14 cellular contexts compared by ENCODE assay signal in genomic region chr4:79201976-79202375, GRCh38.
A peak's percentile ranks its signal among the peaks of the same experiment; 100 is the strongest.
DNase-seq lines count a peak whose midpoint lies in the region; ATAC-seq, FAIRE-seq and TF ChIP-seq lines count a peak whose summit lies in the region.
"Had no signal": no experiment of that assay in that cellular context is flagged by ENCODE, and none has a peak within 500 bp of the region (broad histone marks: within the 10 kb centered on the region; RNA-seq: fewer than 3 reads in every experiment).

No MANE protein-coding gene starts in this region.

- H3K36me3 ChIP-seq in GM12878 (ENCODE audit: control insufficient read depth in 2 of 2, insufficient read depth in 2 of 2, low read length in 1 of 2): no peaks in the 10 kb centered on the region
- H3K36me3 ChIP-seq in kidney epithelial cell (ENCODE audit: control insufficient read depth, insufficient read depth, low read length): no peaks in the 10 kb centered on the region
- H3K36me3 ChIP-seq: SJCRH30 had no signal

- ATAC-seq in GM12878: no peak
- ATAC-seq in GM18907 (IDR thresholded peaks at IDR 0.05; ENCODE audit: unreplicated experiment): no peak

- SMC1A ChIA-PET in GM12878 (lab: Charles Lee; ENCODE audit: uncharacterized antibody, unreplicated experiment): interaction anchor here (0.7 to 2.2 kb wide), 4 partner anchors 22 to 155 kb away, joined by 3 to 5 read pairs (median 4); no protein-coding TSS in a partner anchor

- WGBS in GM12878 (ENCODE audit: insufficient coverage, insufficient replicate concordance, low lambda C conversion rate, missing lambda C conversion rate): 0% methylated on average over 2 of the region's 2 CpGs

- no peak overlapping the region for H3K9ac ChIP-seq in GM12878 (ENCODE audit: control insufficient read depth, insufficient read depth, low read length)

- H3K27me3 ChIP-seq in GM12878 (replicated peaks in 1 of 2; ENCODE audit: control insufficient read depth in 2 of 2, insufficient read depth in 2 of 2, low read length in 1 of 2) (no peaks in the 10 kb centered on the region), kidney epithelial cell (ENCODE audit: control insufficient read depth, insufficient read depth, low read length) (no peaks in the 10 kb centered on the region)
- H3K27me3 ChIP-seq: SJCRH30 had no signal

- no peak overlapping the region for H3K27ac ChIP-seq in GM12878 (ENCODE audit: control insufficient read depth, insufficient read depth)
- H3K27ac ChIP-seq: PC-9, SJCRH30 had no signal

- intact Hi-C loops in GM12878 (cut with micrococcal nuclease; ENCODE audit: unreplicated experiment): no loop called here

- H3K4me2 ChIP-seq in GM12878 (ENCODE audit: control insufficient read depth, insufficient read depth): no peak overlapping the region
- H3K4me2 ChIP-seq: PC-9 had no signal

- BruUV-seq in GM12878 (replicated peaks; lab: Mats Ljungman, UMichigan): no TSS peak

- TF ChIP-seq EP300 in GM12878 (IDR thresholded peaks at IDR 0.05; ENCODE audit: borderline replicate concordance in 1 of 2, control insufficient read depth in 1 of 2, low read depth in 2 of 2, low read length in 2 of 2): no peak

- DNase-seq in NCI-H748 (lab: John Stamatoyannopoulos, UW; ENCODE audit: unreplicated experiment): peak; percentile 8
- no peak for DNase-seq in NCI-H748 treated with DMSO at 0.1 percent for 48 hours (lab: John Stamatoyannopoulos, UW)
- DNase-seq in GM12878 (ENCODE audit: low read depth, low spot score): no peak
- peak; percentile 37 for DNase-seq in kidney epithelial cell (ENCODE audit: low read depth)
- DNase-seq in stimulated activated CD4-positive, alpha-beta T cell treated with anti-CD3 and anti-CD28 coated beads, Interleukin-2, amount 100 ng/mL, for 24 hours: no peak
- no peak for DNase-seq in SHP77 (lab: John Stamatoyannopoulos, UW)
- DNase-seq: EL, H7, NCI-H1417 treated with DMSO at 0.1 percent for 48 hours, NCI-H187 treated with DMSO at 0.1 percent for 48 hours, NCI-H510A treated with DMSO at 0.1 percent for 48 hours, PC-9 had no signal

- POLR2A ChIA-PET in GM12878 (lab: Charles Lee): no interaction called here

- no peaks in the 10 kb centered on the region for H3K79me2 ChIP-seq in GM12878 (ENCODE audit: control insufficient read depth, insufficient read depth, low read length)

- no peaks in the 10 kb centered on the region for H4K20me1 ChIP-seq in GM12878 (ENCODE audit: control insufficient read depth, insufficient read depth)

- CTCF ChIA-PET in GM12878 (lab: Yijun Ruan, JAX): interaction anchor here (0.7 to 0.9 kb wide), 3 partner anchors 20 to 410 kb away, joined by 3 to 4 read pairs (median 3); no protein-coding TSS in a partner anchor

- in situ Hi-C loops in GM12878 (cut with MboI): no loop called here

- TF ChIP-seq POLR2A in GM12878 (IDR thresholded peaks at IDR 0.05; ENCODE audit: low read depth, low read length): no peak

- no peak for FAIRE-seq in GM12878 (lab: Jason Lieb, UNC)

- no peak overlapping the region for H3K4me3 ChIP-seq in GM12878
- no peak overlapping the region for H3K4me3 ChIP-seq in kidney epithelial cell (ENCODE audit: low read depth, low read length)
- H3K4me3 ChIP-seq: PC-9, SJCRH30 had no signal

- H2AFZ ChIP-seq in GM12878 (ENCODE audit: control insufficient read depth, low read depth, low read length): no peak overlapping the region
- H2AFZ ChIP-seq: PC-9 had no signal

- TF ChIP-seq CTCF in GM12878 (IDR thresholded peaks at IDR 0.05 in 2 of 3, conservative IDR thresholded peaks at IDR 0.05 in 1 of 3; ENCODE audit: control insufficient read depth in 2 of 3, extremely low read depth in 1 of 3, insufficient read depth in 1 of 3, low read depth in 3 of 3, low read length in 3 of 3) (no peak), kidney epithelial cell (IDR thresholded peaks at IDR 0.05; ENCODE audit: insufficient read depth, low read length, poor library complexity, severe bottlenecking) (no peak)

- RAD21 ChIA-PET in GM12878 (lab: Charles Lee; ENCODE audit: unreplicated experiment): interaction anchor here (1.0 kb wide), 1 partner anchor 39 kb away, joined by 3 read pairs; no protein-coding TSS in a partner anchor

- H3K9me3 ChIP-seq in GM12878 (replicated peaks; ENCODE audit: control insufficient read depth, insufficient read depth, low read length): no peaks in the 10 kb centered on the region

- H3K4me1 ChIP-seq in GM12878 (ENCODE audit: control insufficient read depth, insufficient read depth, low read length): no peaks in the 10 kb centered on the region

- TF ChIP-seq RAD21 in GM12878 (IDR thresholded peaks at IDR 0.05; ENCODE audit: insufficient read depth, low read depth, low read length): no peak

TF ChIP-seq in GM12878, 131 proteins besides CTCF, POLR2A, EP300 and RAD21:
- TF ChIP-seq HDAC2 (IDR thresholded peaks at IDR 0.05) (no peak), RUNX3 (IDR thresholded peaks at IDR 0.05; ENCODE audit: low read length) (peak; percentile 27; the same call in 1 of the 2 replicates)
TF ChIP-seq in GM12878: peak in this region for 1.

Comparison
In these comparisons a context has a peak if more than half of its experiments do, and no peak if none do; other contexts are left out.
1. DNase-seq: peak in NCI-H748 (single experiment) and kidney epithelial cell (single experiment); none in NCI-H748 treated with DMSO at 0.1 percent for 48 hours (single experiment), GM12878 (single experiment), stimulated activated CD4-positive, alpha-beta T cell treated with anti-CD3 and anti-CD28 coated beads, Interleukin-2, amount 100 ng/mL, for 24 hours (0 of 2) and SHP77 (0 of 2).